In the genomic region with DNA sequence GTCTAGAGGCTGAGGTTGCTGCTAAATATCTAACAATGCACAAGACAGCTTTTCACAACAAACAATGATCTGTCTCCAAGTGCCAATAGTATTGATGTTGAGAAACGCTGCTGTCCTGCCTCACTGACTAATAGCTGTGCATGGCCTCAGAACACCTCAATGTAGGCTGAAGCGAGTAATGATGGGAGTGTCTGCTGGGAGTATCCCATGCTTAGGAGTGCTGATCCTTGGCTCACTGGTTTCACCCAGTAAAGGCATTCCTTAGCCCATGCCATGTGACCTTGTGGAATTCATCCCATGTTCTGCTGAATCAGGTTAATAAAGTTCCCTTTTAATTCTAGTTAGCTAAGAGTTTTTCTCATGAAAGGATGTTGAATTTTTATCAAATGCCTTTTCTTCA, we compare ENCODE assay signal across 27 cellular contexts. TPM values are rescaled to one million over a fixed set of nuclear protein-coding genes. Genes with fewer than 3 reads are reported as not detected.
DNase-seq lines count a peak whose midpoint lies in the region; ATAC-seq and TF ChIP-seq lines count a peak whose summit lies in the region.
"Had no signal": no experiment of that assay in that cellular context is flagged by ENCODE, and none has a peak within 500 bp of the region (broad histone marks: within the 10 kb centered on the region; RNA-seq: fewer than 3 reads in every experiment).

No MANE protein-coding gene starts in this region.

- H3K27ac ChIP-seq in lower lobe of right lung (peak overlapping the region; percentile 56), hepatocyte (no peak overlapping the region)
- H3K27ac ChIP-seq: BLaER1, heart left ventricle, suprapubic skin had no signal

- H3K36me3 ChIP-seq in lower lobe of right lung (no peaks in the 10 kb centered on the region), hepatocyte (replicated peaks; ENCODE audit: insufficient read depth, low read depth) (no peaks in the 10 kb centered on the region)
- H3K36me3 ChIP-seq: BLaER1, heart left ventricle, suprapubic skin had no signal

- in situ Hi-C loops in Caki2 (cut with HindIII; ENCODE audit: low pct_unique_long_range_greater_than_20kb, low sequenced_read_pairs): no loop called here

- H3K27me3 ChIP-seq in lower lobe of right lung (ENCODE audit: low read depth) (no peaks in the 10 kb centered on the region), hepatocyte (peaks cover 11% of the 10 kb centered on the region)
- H3K27me3 ChIP-seq: BLaER1 had no signal

- no peaks in the 10 kb centered on the region for H3K9me3 ChIP-seq in lower lobe of right lung
- H3K9me3 ChIP-seq in hepatocyte (ENCODE audit: low read depth): no peaks in the 10 kb centered on the region
- H3K9me3 ChIP-seq: BLaER1, Caco-2, heart left ventricle, suprapubic skin had no signal

- 60% methylated on average over 2 of the region's 2 CpGs for WGBS in hepatocyte (ENCODE audit: low lambda C conversion rate, missing lambda C conversion rate)

- ATAC-seq in lower lobe of right lung: peak; percentile 83
- ATAC-seq: activated naive CD4-positive, alpha-beta T cell treated with anti-CD3 and anti-CD28 coated beads, Interleukin-2, amount 50 U/mL, for 72 hours; activated T-cell treated with anti-CD3 and anti-CD28 coated beads, Interleukin-2, amount 50 U/mL, for 72 hours; heart left ventricle had no signal

- TF ChIP-seq CTCF in epithelial cell of esophagus (IDR thresholded peaks at IDR 0.05; ENCODE audit: insufficient read depth, low read depth, low read length, missing control alignments): no peak
- TF ChIP-seq CTCF in lower lobe of right lung (IDR thresholded peaks at IDR 0.05): no peak
- TF ChIP-seq CTCF in hepatocyte (IDR thresholded peaks at IDR 0.05; ENCODE audit: poor library complexity): no peak

- H3K4me2 ChIP-seq in hepatocyte: no peak overlapping the region
- H3K4me2 ChIP-seq: BLaER1 had no signal

- DNase-seq in Caki2 (ENCODE audit: low read depth): peak; percentile 67
- DNase-seq in LoVo (ENCODE audit: low spot score): peak; percentile 57
- peak; percentile 94 for DNase-seq in epithelial cell of esophagus (ENCODE audit: low read depth)
- no peak for DNase-seq in lower lobe of right lung
- DNase-seq in H4 (ENCODE audit: low spot score): no peak
- no peak for DNase-seq in NCI-H2171 (lab: John Stamatoyannopoulos, UW)
- no peak for DNase-seq in head of caudate nucleus
- DNase-seq in hepatocyte (ENCODE audit: low spot score): no peak
- DNase-seq: activated CD8-positive, alpha-beta memory T cell treated with anti-CD3 and anti-CD28 coated beads for 24 hours; activated T-cell treated with anti-CD3 and anti-CD28 coated beads, Interleukin-2, amount 50 U/mL, for 72 hours; Caco-2; effector CD8-positive, alpha-beta T cell; EL; heart left ventricle; NCI-H2107; NCI-H524 treated with DMSO at 0.1 percent for 48 hours; nucleus accumbens; SHP77; SW 1271 had no signal

- no peaks in the 10 kb centered on the region for H3K9me2 ChIP-seq in hepatocyte (replicated peaks; ENCODE audit: insufficient read depth)

- intact Hi-C loops in lower lobe of right lung (cut with DNase I) (no loop called here), head of caudate nucleus (cut with DNase I) (no loop called here)

- no peaks in the 10 kb centered on the region for H4K20me1 ChIP-seq in hepatocyte (ENCODE audit: insufficient read depth, poor library complexity, severe bottlenecking)
- H4K20me1 ChIP-seq: BLaER1 had no signal

- peaks cover 12% of the 10 kb centered on the region for H3K4me1 ChIP-seq in lower lobe of right lung
- no peaks in the 10 kb centered on the region for H3K4me1 ChIP-seq in hepatocyte (ENCODE audit: insufficient read depth)
- H3K4me1 ChIP-seq: BLaER1, Caco-2, heart left ventricle, suprapubic skin had no signal

- H3K4me3 ChIP-seq in epithelial cell of esophagus (ENCODE audit: low read length) (no peak overlapping the region), lower lobe of right lung (no peak overlapping the region), hepatocyte (no peak overlapping the region)
- H3K4me3 ChIP-seq: BLaER1, heart left ventricle, lung, suprapubic skin had no signal

- no peak overlapping the region for H2AFZ ChIP-seq in hepatocyte

- no peaks in the 10 kb centered on the region for H3K79me2 ChIP-seq in hepatocyte

RNA-seq across cellular contexts. Expression of a gene that starts 3.8 kb away (rescaled TPM):
- total RNA-seq in Caki2 (2014; rRNA removed; shearing (Covaris generic); ENCODE audit: low replicate concordance): not detected in 2 replicates
- 3.9 TPM for total RNA-seq in lower lobe of right lung
- not detected in 2 replicates for total RNA-seq in H4 (2014; rRNA removed; shearing (Covaris generic))
- not detected in 2 replicates for total RNA-seq in hepatocyte
- polyA plus RNA-seq in hepatocyte: not detected in 2 replicates
- total RNA-seq: activated naive CD4-positive, alpha-beta T cell treated with anti-CD3 and anti-CD28 coated beads, Interleukin-2, amount 50 U/mL, for 72 hours; activated T-cell treated with anti-CD3 and anti-CD28 coated beads, Interleukin-2, amount 50 U/mL, for 72 hours; astrocyte; Caco-2; chondrocyte; heart left ventricle; LHCN-M2; myocyte had no signal
- polyA plus RNA-seq: heart left ventricle had no signal

RNA-seq across cellular contexts. Expression of a gene that starts 13.1 kb away (rescaled TPM):
- not detected in 2 replicates for total RNA-seq in Caki2 (2014; rRNA removed; shearing (Covaris generic); ENCODE audit: low replicate concordance)
- 1.6 TPM for total RNA-seq in lower lobe of right lung
- total RNA-seq in H4 (2014; rRNA removed; shearing (Covaris generic)): not detected in 2 replicates
- total RNA-seq in hepatocyte: 0.47 TPM in 1 of 2 replicates, not detected in the other
- polyA plus RNA-seq in hepatocyte: not detected in 2 replicates
- total RNA-seq: activated naive CD4-positive, alpha-beta T cell treated with anti-CD3 and anti-CD28 coated beads, Interleukin-2, amount 50 U/mL, for 72 hours; astrocyte; Caco-2; chondrocyte; heart left ventricle; LHCN-M2; lung; myocyte had no signal
- polyA plus RNA-seq: heart left ventricle had no signal

RNA-seq across cellular contexts. Expression of a gene that starts 27.1 kb away (rescaled TPM):
- total RNA-seq in Caki2 (2014; rRNA removed; shearing (Covaris generic); ENCODE audit: low replicate concordance): not detected in 2 replicates
- total RNA-seq in lower lobe of right lung: 3.5 TPM
- not detected in 2 replicates for total RNA-seq in H4 (2014; rRNA removed; shearing (Covaris generic))
- total RNA-seq in hepatocyte: 0.24 and 0.43 TPM in 2 replicates
- polyA plus RNA-seq in hepatocyte: 0.28 and 0.42 TPM in 2 replicates
- total RNA-seq: LHCN-M2, myocyte had no signal

RNA-seq across cellular contexts. Expression of a gene that starts 46.6 kb away (rescaled TPM):
- total RNA-seq in Caki2 (2014; rRNA removed; shearing (Covaris generic); ENCODE audit: low replicate concordance): not detected in 2 replicates
- total RNA-seq in lower lobe of right lung: 9.2 TPM
- not detected in 2 replicates for total RNA-seq in H4 (2014; rRNA removed; shearing (Covaris generic))
- 4.8 and 5.7 TPM in 2 replicates for total RNA-seq in hepatocyte
- polyA plus RNA-seq in hepatocyte: 19.8 and 28.9 TPM in 2 replicates
- total RNA-seq: activated naive CD4-positive, alpha-beta T cell treated with anti-CD3 and anti-CD28 coated beads, Interleukin-2, amount 50 U/mL, for 72 hours; activated T-cell treated with anti-CD3 and anti-CD28 coated beads, Interleukin-2, amount 50 U/mL, for 72 hours; astrocyte; chondrocyte; LHCN-M2; myocyte had no signal

Comparison
In these comparisons a context has a peak if more than half of its experiments do, and no peak if none do; other contexts are left out.
1. DNase-seq: peak in Caki2 (single experiment), LoVo (single experiment) and epithelial cell of esophagus (single experiment); none in lower lobe of right lung (single experiment), H4 (single experiment), NCI-H2171 (single experiment), head of caudate nucleus (0 of 42) and hepatocyte (single experiment).